29 cellular contexts compared by ENCODE assay signal in the genomic region with DNA sequence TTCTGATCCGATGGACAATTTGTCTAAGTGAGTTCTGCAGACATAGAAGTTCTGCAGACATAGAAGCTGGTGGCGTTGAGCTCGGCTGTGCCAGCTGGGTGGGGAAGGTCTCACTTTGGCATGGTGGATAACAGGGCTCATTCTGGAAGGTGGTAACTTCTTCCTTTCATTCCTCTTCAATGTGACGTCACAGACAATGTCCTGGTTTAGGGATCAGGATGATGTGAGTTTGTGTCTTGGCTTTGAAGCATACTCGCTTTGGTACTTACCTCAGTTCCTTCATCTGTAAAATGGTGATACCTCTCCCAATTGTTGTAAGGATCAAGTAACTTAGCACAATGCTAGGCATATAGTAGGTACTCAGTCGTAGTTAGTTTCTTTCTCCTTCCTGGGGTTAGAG.
"Had no signal": no experiment of that assay in that cellular context is flagged by ENCODE, and none has a peak within 500 bp of the region (broad histone marks: within the 10 kb centered on the region; RNA-seq: fewer than 3 reads in every experiment).

No MANE protein-coding gene starts in this region.

- H3K4me3 Mint-ChIP-seq: stimulated activated effector memory CD8-positive, alpha-beta T cell treated with anti-CD3 and anti-CD28 coated beads, Interleukin-12 subunit alpha, Interleukin-12 subunit beta, amount 100 ng/mL, for 72 hours; stimulated activated memory B cell treated with anti-CD40 and anti-IgM and Interleukin-4, amounts not matched to agents 10 μg/mL and 1 μg/mL and 100 μg/mL, for 72 hours; stimulated activated naive B cell treated with anti-CD40 and anti-IgM and Interleukin-4, amounts not matched to agents 10 μg/mL and 1 μg/mL and 100 μg/mL, for 72 hours; stimulated activated naive CD8-positive, alpha-beta T cell treated with anti-CD3 and anti-CD28 coated beads, Interleukin-15, amount 100 ng/mL, for 72 hours; stimulated activated naive CD8-positive, alpha-beta T cell treated with anti-CD3 and anti-CD28 coated beads, Interleukin-15, Interleukin-2, amounts not matched to agents 100 ng/mL and 50 ng/mL, for 24 hours; type B pancreatic cell had no signal

- FAIRE-seq: urothelium cell line had no signal

- H3K9me3 Mint-ChIP-seq: stimulated activated naive CD8-positive, alpha-beta T cell treated with anti-CD3 and anti-CD28 coated beads, Interleukin-15, amount 100 ng/mL, for 72 hours; type B pancreatic cell had no signal

- H3K27ac Mint-ChIP-seq: stimulated activated effector memory CD8-positive, alpha-beta T cell treated with anti-CD3 and anti-CD28 coated beads, Interleukin-12 subunit alpha, Interleukin-12 subunit beta, amount 100 ng/mL, for 72 hours; stimulated activated memory B cell treated with anti-CD40 and anti-IgM and Interleukin-4, amounts not matched to agents 10 μg/mL and 1 μg/mL and 100 μg/mL, for 72 hours; stimulated activated naive B cell treated with anti-CD40 and anti-IgM and Interleukin-4, amounts not matched to agents 10 μg/mL and 1 μg/mL and 100 μg/mL, for 72 hours; stimulated activated naive CD8-positive, alpha-beta T cell treated with anti-CD3 and anti-CD28 coated beads, Interleukin-15, amount 100 ng/mL, for 72 hours; stimulated activated naive CD8-positive, alpha-beta T cell treated with anti-CD3 and anti-CD28 coated beads, Interleukin-15, Interleukin-2, amounts not matched to agents 100 ng/mL and 50 ng/mL, for 24 hours; type B pancreatic cell had no signal

- DNase-seq: stimulated activated CD4-positive, alpha-beta T cell treated with anti-CD3 and anti-CD28 coated beads, Interleukin-2, amount 100 ng/mL, for 48 hours; stimulated activated CD4-positive, alpha-beta T cell treated with anti-CD3 and anti-CD28 coated beads, Interleukin-4, amount 100 ng/mL, for 1 hour; stimulated activated CD4-positive, alpha-beta T cell treated with anti-CD3 and anti-CD28 coated beads, Interleukin-4, amount 100 ng/mL, for 24 hours; stimulated activated CD4-positive, alpha-beta T cell treated with anti-CD3 and anti-CD28 coated beads, Interleukin-4, amount 100 ng/mL, for 4 hours; stimulated activated CD8-positive, alpha-beta memory T cell treated with anti-CD3 and anti-CD28 coated beads, Interleukin-4, amount 100 ng/mL, for 48 hours; stimulated activated naive B cell treated with anti-CD40 and anti-IgM and Interleukin-4, amounts not matched to agents 10 μg/mL and 1 μg/mL and 100 μg/mL, for 72 hours; stimulated activated naive CD4-positive, alpha-beta T cell; stimulated activated naive CD4-positive, alpha-beta T cell treated with Interleukin-2 at 50 U/mL for 16 hours; stimulated activated naive CD8-positive, alpha-beta T cell treated with anti-CD3 and anti-CD28 coated beads, Interleukin-15, amount 100 ng/mL, for 72 hours; stimulated activated naive CD8-positive, alpha-beta T cell treated with anti-CD3 and anti-CD28 coated beads, Interleukin-15, Interleukin-2, amounts not matched to agents 100 U/mL and 50 U/mL, for 24 hours; stomach; substantia nigra; testis; thyroid gland; tibial artery; transverse colon; trophoblast cell; upper lobe of left lung; upper lobe of right lung; uterus had no signal

- H3K27me3 ChIP-seq: testis, thyroid gland, tibial nerve, transverse colon, upper lobe of left lung, uterus had no signal

- H3K9me3 ChIP-seq: stomach, suprapubic skin, testis, thoracic aorta, thyroid gland, tibial artery, transverse colon, upper lobe of left lung, upper lobe of right lung, uterus, vagina had no signal

- H3K4me3 ChIP-seq: stomach, suprapubic skin, testis, thoracic aorta, thyroid gland, tibial artery, tibial nerve, transverse colon, upper lobe of left lung, upper lobe of right lung, uterus, vagina had no signal

- H3K27ac ChIP-seq: stomach, suprapubic skin, testis, thoracic aorta, thyroid gland, tibial artery, tibial nerve, transverse colon, upper lobe of left lung, upper lobe of right lung, uterus, vagina had no signal

- H3K4me1 Mint-ChIP-seq: stimulated activated effector memory CD8-positive, alpha-beta T cell treated with anti-CD3 and anti-CD28 coated beads, Interleukin-12 subunit alpha, Interleukin-12 subunit beta, amount 100 ng/mL, for 72 hours; stimulated activated memory B cell treated with anti-CD40 and anti-IgM and Interleukin-4, amounts not matched to agents 10 μg/mL and 1 μg/mL and 100 μg/mL, for 72 hours; stimulated activated naive B cell treated with anti-CD40 and anti-IgM and Interleukin-4, amounts not matched to agents 10 μg/mL and 1 μg/mL and 100 μg/mL, for 72 hours; stimulated activated naive CD8-positive, alpha-beta T cell treated with anti-CD3 and anti-CD28 coated beads, Interleukin-15, amount 100 ng/mL, for 72 hours had no signal

- H3K36me3 Mint-ChIP-seq: stimulated activated effector memory CD8-positive, alpha-beta T cell treated with anti-CD3 and anti-CD28 coated beads, Interleukin-12 subunit alpha, Interleukin-12 subunit beta, amount 100 ng/mL, for 72 hours; stimulated activated memory B cell treated with anti-CD40 and anti-IgM and Interleukin-4, amounts not matched to agents 10 μg/mL and 1 μg/mL and 100 μg/mL, for 72 hours; stimulated activated naive B cell treated with anti-CD40 and anti-IgM and Interleukin-4, amounts not matched to agents 10 μg/mL and 1 μg/mL and 100 μg/mL, for 72 hours; type B pancreatic cell had no signal

- H3K27me3 Mint-ChIP-seq: stimulated activated memory B cell treated with anti-CD40 and anti-IgM and Interleukin-4, amounts not matched to agents 10 μg/mL and 1 μg/mL and 100 μg/mL, for 72 hours had no signal

- H3K36me3 ChIP-seq: stomach, suprapubic skin, thoracic aorta, thyroid gland, tibial artery, tibial nerve, transverse colon, upper lobe of left lung, upper lobe of right lung, uterus, vagina had no signal

- H3K4me1 ChIP-seq: stomach, suprapubic skin, testis, thyroid gland, tibial artery, tibial nerve, transverse colon, upper lobe of left lung, upper lobe of right lung, uterus, vagina had no signal

- ATAC-seq: stimulated activated effector memory CD8-positive, alpha-beta T cell treated with anti-CD3 and anti-CD28 coated beads, Interleukin-12 subunit alpha, Interleukin-12 subunit beta, amount 100 ng/mL, for 72 hours; stimulated activated memory B cell treated with anti-CD40 and anti-IgM and Interleukin-4, amounts not matched to agents 10 μg/mL and 1 μg/mL and 100 μg/mL, for 72 hours; stimulated activated naive B cell treated with anti-CD40 and anti-IgM and Interleukin-4, amounts not matched to agents 10 μg/mL and 1 μg/mL and 100 μg/mL, for 72 hours; stimulated activated naive CD8-positive, alpha-beta T cell treated with anti-CD3 and anti-CD28 coated beads, Interleukin-15, amount 100 ng/mL, for 72 hours; stimulated activated naive CD8-positive, alpha-beta T cell treated with anti-CD3 and anti-CD28 coated beads, Interleukin-15, Interleukin-2, amounts not matched to agents 100 U/mL and 50 U/mL, for 24 hours; upper lobe of right lung had no signal
